ENCODE assay signal across 17 cellular contexts in the genomic region with DNA sequence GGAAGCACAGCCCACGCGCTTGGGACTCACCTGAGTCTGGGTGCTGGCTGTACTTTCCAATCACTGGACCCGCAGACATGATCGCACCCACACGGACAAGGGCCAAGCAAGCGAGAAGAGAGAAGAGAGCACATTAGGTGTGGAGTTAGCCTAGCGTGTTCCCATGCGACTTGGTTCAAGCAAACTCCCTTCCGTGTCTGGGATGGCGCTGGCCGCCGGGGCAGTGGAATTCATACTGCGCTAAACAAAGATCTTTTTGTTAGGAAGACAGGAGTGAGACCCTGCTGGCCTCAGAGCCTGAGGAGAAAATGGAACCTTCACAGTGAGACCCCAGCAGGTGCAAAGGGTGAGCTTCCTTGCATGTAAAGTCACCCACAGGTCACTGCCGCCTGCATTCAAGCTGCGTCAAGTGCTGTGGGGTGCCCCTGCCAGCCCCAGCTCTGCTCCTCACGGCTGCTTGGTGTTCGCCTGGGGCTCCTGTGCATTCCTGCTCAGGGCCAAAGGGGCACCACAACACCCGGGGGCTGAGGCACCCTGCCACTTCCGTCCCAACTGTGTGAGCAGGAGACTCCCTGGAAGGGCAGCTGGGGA. TPM values are rescaled to one million over a fixed set of nuclear protein-coding genes. Genes with fewer than 3 reads are reported as not detected.
A peak's percentile ranks its signal among the peaks of the same experiment; 100 is the strongest.
DNase-seq lines count a peak whose midpoint lies in the region; FAIRE-seq and TF ChIP-seq lines count a peak whose summit lies in the region.
"Had no signal": no experiment of that assay in that cellular context is flagged by ENCODE, and none has a peak within 500 bp of the region (broad histone marks: within the 10 kb centered on the region; RNA-seq: fewer than 3 reads in every experiment).

No MANE protein-coding gene starts in this region.

- peaks cover 63% of the 10 kb centered on the region for H3K36me3 ChIP-seq in WERI-Rb-1
- H3K36me3 ChIP-seq in neuronal stem cell (replicated peaks in 1 of 2; ENCODE audit: control insufficient read depth in 2 of 2, insufficient read depth in 2 of 2, low read length in 2 of 2) = peaks cover 6 to 51% of the 10 kb centered on the region in 2 donors

- H3K4ac ChIP-seq in neuronal stem cell (ENCODE audit: low read length) = no peak overlapping the region

- H3K9ac ChIP-seq in neuronal stem cell (ENCODE audit: low read depth, low read length, poor library complexity) = no peak overlapping the region

- TF ChIP-seq CTCF in C4-2B (conservative IDR thresholded peaks at IDR 0.05) = no peak
- no peak for TF ChIP-seq CTCF in WERI-Rb-1 (IDR thresholded peaks at IDR 0.05; ENCODE audit: low read depth, low read length)
- no peak for TF ChIP-seq CTCF in D721Med (IDR thresholded peaks at IDR 0.05; ENCODE audit: insufficient read depth, missing control alignments)

- DNase-seq in WERI-Rb-1 (no peak), globus pallidus (ENCODE audit: low spot score) (peak; percentile 46), neuronal stem cell (ENCODE audit: low spot score) (no peak), iPS-NIHi7 (ENCODE audit: extremely low spot score) (no peak), D721Med (ENCODE audit: insufficient read length, low spot score) (no peak), SK-N-DZ (ENCODE audit: low spot score) (no peak)
- no peak for DNase-seq in effector CD8-positive, alpha-beta T cell (lab: John Stamatoyannopoulos, UW)
- DNase-seq: activated B cell treated with CpG ODN at 0.5 μM for 24 hours; activated CD4-positive, alpha-beta memory T cell treated with anti-CD3 and anti-CD28 coated beads for 36 hours; activated gamma-delta T cell treated with Interleukin-2 at 50 U/mL for 16 hours; activated T-cell treated with anti-CD3 and anti-CD28 coated beads for 4 hours; DMS 273 treated with DMSO at 0.1 percent for 48 hours; MV-4-11; NCI-H1694 treated with DMSO at 0.1 percent for 48 hours had no signal

- H2BK5ac ChIP-seq in neuronal stem cell (ENCODE audit: low read length) = no peak overlapping the region

- no peak overlapping the region for H2BK15ac ChIP-seq in neuronal stem cell (ENCODE audit: low read length)

- no peak overlapping the region for H4K91ac ChIP-seq in neuronal stem cell (ENCODE audit: low read depth, low read length, poor library complexity)

- H3K14ac ChIP-seq in neuronal stem cell (ENCODE audit: low read length) = no peak overlapping the region

- peak overlapping the region; percentile 46; the same call in 1 of the 2 replicates for H3K27ac ChIP-seq in C4-2B
- peak overlapping the region; percentile 20; the same call in 1 of the 2 replicates for H3K27ac ChIP-seq in WERI-Rb-1
- no peak overlapping the region for H3K27ac ChIP-seq in neuronal stem cell (replicated peaks; ENCODE audit: low read length)

- peaks cover 21 to 24% of the 10 kb centered on the region in 2 donors for H3K4me1 ChIP-seq in neuronal stem cell (ENCODE audit: control insufficient read depth in 2 of 2, insufficient read depth in 1 of 2, low read depth in 1 of 2, low read length in 2 of 2)

- no peak overlapping the region for H4K8ac ChIP-seq in neuronal stem cell (ENCODE audit: low read depth, low read length)

- H2AFZ ChIP-seq in neuronal stem cell (ENCODE audit: low read length) = no peak overlapping the region

- H3K18ac ChIP-seq in neuronal stem cell (ENCODE audit: low read length) = peak overlapping the region; percentile 53

- no peak overlapping the region for H3K4me2 ChIP-seq in neuronal stem cell (ENCODE audit: insufficient read depth, low read length, poor library complexity, severe bottlenecking)

- H2BK120ac ChIP-seq in neuronal stem cell (ENCODE audit: low read depth, low read length) = no peak overlapping the region

- no peak overlapping the region for H3K23ac ChIP-seq in neuronal stem cell (ENCODE audit: low read depth, low read length, poor library complexity)

- H3K4me3 ChIP-seq in WERI-Rb-1 (ENCODE audit: low read depth, low read length) (no peak overlapping the region), neuronal stem cell (ENCODE audit: low read length in 2 of 2) (no peak overlapping the region)

- H2BK12ac ChIP-seq in neuronal stem cell (ENCODE audit: low read length) = no peak overlapping the region

- WGBS in neuronal stem cell (ENCODE audit: extremely low coverage in 2 of 2, insufficient read length in 2 of 2, insufficient replicate concordance in 1 of 2), 2 donors = no CpG with 5 or more reads among the region's 19 CpGs

- H2AK5ac ChIP-seq in neuronal stem cell (ENCODE audit: low read depth, low read length) = peak overlapping the region; percentile 14

- no peaks in the 10 kb centered on the region for H3K9me3 ChIP-seq in WERI-Rb-1 (ENCODE audit: severe bottlenecking)
- H3K9me3 ChIP-seq in neuronal stem cell (replicated peaks in 1 of 2; ENCODE audit: control insufficient read depth in 2 of 2, insufficient read depth in 1 of 2, low read depth in 1 of 2, low read length in 2 of 2) = no peaks in the 10 kb centered on the region

- FAIRE-seq in D721Med (lab: Jason Lieb, UNC) = no peak
- FAIRE-seq: endothelial cell of umbilical vein, GM18507 had no signal

- H3K27me3 ChIP-seq in WERI-Rb-1 (ENCODE audit: insufficient read depth, low read depth, severe bottlenecking) (no peaks in the 10 kb centered on the region), neuronal stem cell (ENCODE audit: control insufficient read depth in 3 of 3, insufficient read depth in 3 of 3, low read depth in 1 of 3, low read length in 3 of 3) (no peaks in the 10 kb centered on the region)

- no peaks in the 10 kb centered on the region for H3K79me1 ChIP-seq in neuronal stem cell (ENCODE audit: low read depth, low read length)

RNA-seq across cellular contexts. Expression of a gene that starts 26.4 kb away (rescaled TPM):
- 24.7 TPM for polyA plus RNA-seq in neuronal stem cell (2013, experiment 1 of 2)
- 24.4 TPM for polyA plus RNA-seq in neuronal stem cell (2013, experiment 2 of 2)
- polyA plus RNA-seq in SK-N-DZ (2014; cell fraction: cytosol; rRNA removed) = 33.9 and 48.5 TPM in 2 replicates
- 52.4 and 61.1 TPM in 2 replicates for polyA plus RNA-seq in SK-N-DZ (2014; cell fraction: nucleus; rRNA removed)

RNA-seq across cellular contexts. Expression of a gene that starts 57.7 kb away (rescaled TPM):
- 370 TPM for polyA plus RNA-seq in neuronal stem cell (2013, experiment 1 of 2)
- polyA plus RNA-seq in neuronal stem cell (2013, experiment 2 of 2) = 372 TPM
- polyA plus RNA-seq in SK-N-DZ (2014; cell fraction: cytosol; rRNA removed) = 757 and 774 TPM in 2 replicates
- polyA plus RNA-seq in SK-N-DZ (2014; cell fraction: nucleus; rRNA removed) = 230 and 363 TPM in 2 replicates
